14 cellular contexts compared by ENCODE assay signal in the genomic region with DNA sequence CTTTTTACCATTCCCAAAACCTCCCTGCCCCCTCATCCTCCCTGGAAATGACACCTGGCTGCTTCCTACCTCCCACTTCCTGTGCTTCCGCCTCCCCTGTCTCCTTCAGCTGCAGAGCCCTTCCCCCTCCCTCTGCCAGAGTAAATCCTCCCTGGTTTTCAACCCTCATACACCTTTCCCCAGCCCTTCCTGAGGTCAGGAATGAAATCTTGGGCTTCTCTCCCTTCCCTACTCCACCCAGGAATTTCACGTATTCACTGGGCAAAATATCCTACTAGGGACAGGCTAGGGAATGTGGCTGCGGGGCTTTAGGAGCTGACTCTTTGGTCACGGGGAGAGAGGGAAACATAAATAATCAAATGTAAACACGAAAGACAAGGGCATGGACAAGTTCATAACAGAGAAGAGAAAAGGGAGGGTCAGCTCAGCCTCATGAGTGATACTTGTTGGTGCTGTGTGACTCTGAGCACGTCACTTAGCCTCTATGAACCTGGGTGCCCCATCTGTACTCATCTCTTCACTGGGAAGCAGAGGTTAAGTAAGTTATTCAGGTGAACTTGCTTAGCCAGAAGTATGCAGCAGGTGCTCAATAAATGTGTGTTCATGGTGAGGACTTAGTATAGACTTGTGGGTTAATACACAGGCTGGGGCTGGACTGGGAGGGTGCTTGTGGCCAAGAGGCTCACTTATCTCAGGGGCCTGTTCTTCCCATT. TPM values are rescaled to one million over a fixed set of nuclear protein-coding genes. Genes with fewer than 3 reads are reported as not detected.
DNase-seq lines count a peak whose midpoint lies in the region; ATAC-seq and TF ChIP-seq lines count a peak whose summit lies in the region.
"Had no signal": no experiment of that assay in that cellular context is flagged by ENCODE, and none has a peak within 500 bp of the region (broad histone marks: within the 10 kb centered on the region; RNA-seq: fewer than 3 reads in every experiment).

No MANE protein-coding gene starts in this region.

- ATAC-seq in WTC11, result peak; percentile 87

- CTCF ChIA-PET in WTC11 (lab: Charles Lee), result interaction anchor here (0.9 to 1.7 kb wide), 4 partner anchors 11 to 133 kb away, joined by 3 to 10 read pairs (median 4); no protein-coding TSS in a partner anchor

- peak overlapping the region; percentile 69 for H3K4me2 ChIP-seq in BLaER1

- H3K9me3 Mint-ChIP-seq in WTC11, result no peaks in the 10 kb centered on the region

- TF ChIP-seq CTCF in WTC11 (IDR thresholded peaks at IDR 0.05), result no peak

- peak overlapping the region; percentile 97 for H3K27ac Mint-ChIP-seq in WTC11

- H3K4me3 Mint-ChIP-seq in WTC11, result peak overlapping the region; percentile 51
- H3K4me3 Mint-ChIP-seq: CD4-positive, CD25-positive, alpha-beta regulatory T cell had no signal

- DNase-seq in H7 (peak; percentile 70), WTC11 (ENCODE audit: low spot score) (peak; percentile 53), islet precursor cell (peak; percentile 86), CD1c-positive myeloid dendritic cell (ENCODE audit: extremely low spot score) (no peak), midbrain (lab: John Stamatoyannopoulos, UW) (no peak), MV-4-11 (lab: John Stamatoyannopoulos, UW) (no peak), cardiac septum (ENCODE audit: low spot score) (no peak)
- DNase-seq: CD4-positive, CD25-positive, alpha-beta regulatory T cell; heart left ventricle; Karpas-422; NCI-H2029 had no signal

- H3K27ac ChIP-seq in BLaER1, result no peak overlapping the region
- H3K27ac ChIP-seq: prostate gland had no signal

- POLR2A ChIA-PET in WTC11 (lab: Charles Lee), result interaction anchor here (0.7 to 1.6 kb wide), 3 partner anchors 9 to 182 kb away, joined by 3 to 8 read pairs (median 4); a partner anchor contains a TSS

- H3K36me3 ChIP-seq in BLaER1 (no peaks in the 10 kb centered on the region), H7 (replicated peaks; ENCODE audit: control insufficient read depth, insufficient read depth, low read length) (no peaks in the 10 kb centered on the region)
- H3K36me3 ChIP-seq: adrenal gland, heart left ventricle, prostate gland had no signal

- H3K36me3 Mint-ChIP-seq in WTC11, result no peaks in the 10 kb centered on the region
- H3K36me3 Mint-ChIP-seq: CD4-positive, CD25-positive, alpha-beta regulatory T cell had no signal

- H3K9me3 ChIP-seq in BLaER1, result no peaks in the 10 kb centered on the region
- H3K9me3 ChIP-seq: adrenal gland, heart left ventricle, prostate gland had no signal

- H3K4me1 Mint-ChIP-seq in WTC11, result peaks cover 65% of the 10 kb centered on the region

- peaks cover 31% of the 10 kb centered on the region for H3K27me3 ChIP-seq in BLaER1
- no peaks in the 10 kb centered on the region for H3K27me3 ChIP-seq in H7 (ENCODE audit: control insufficient read depth, insufficient read depth, low read length)
- H3K27me3 ChIP-seq: adrenal gland, heart left ventricle had no signal

- peaks cover 40% of the 10 kb centered on the region for H3K4me1 ChIP-seq in BLaER1
- H3K4me1 ChIP-seq: prostate gland had no signal

- H3K4me3 ChIP-seq in BLaER1 (no peak overlapping the region), H7 (ENCODE audit: insufficient read depth, low read depth, low read length) (no peak overlapping the region)
- H3K4me3 ChIP-seq: adrenal gland, heart left ventricle, prostate gland had no signal

- H3K27me3 Mint-ChIP-seq in WTC11 (ENCODE audit: low read depth), result no peaks in the 10 kb centered on the region

- intact Hi-C loops in cardiac septum (cut with DNase I), result no loop called here

- H3K9ac ChIP-seq in BLaER1, result no peak overlapping the region

- H4K20me1 ChIP-seq in BLaER1, result peaks cover 17% of the 10 kb centered on the region

TF ChIP-seq in WTC11, 78 proteins besides CTCF, POLR2A, EP300 and RAD21 (continues in another document):
- TF ChIP-seq TEAD1 (CRISPR knock-in tag; IDR thresholded peaks at IDR 0.05) (peak; percentile 57; the same call in 1 of the 2 replicates), ETV6 (CRISPR knock-in tag; IDR thresholded peaks at IDR 0.05) (peak; percentile 100)
- TF ChIP-seq, protein P1, sequence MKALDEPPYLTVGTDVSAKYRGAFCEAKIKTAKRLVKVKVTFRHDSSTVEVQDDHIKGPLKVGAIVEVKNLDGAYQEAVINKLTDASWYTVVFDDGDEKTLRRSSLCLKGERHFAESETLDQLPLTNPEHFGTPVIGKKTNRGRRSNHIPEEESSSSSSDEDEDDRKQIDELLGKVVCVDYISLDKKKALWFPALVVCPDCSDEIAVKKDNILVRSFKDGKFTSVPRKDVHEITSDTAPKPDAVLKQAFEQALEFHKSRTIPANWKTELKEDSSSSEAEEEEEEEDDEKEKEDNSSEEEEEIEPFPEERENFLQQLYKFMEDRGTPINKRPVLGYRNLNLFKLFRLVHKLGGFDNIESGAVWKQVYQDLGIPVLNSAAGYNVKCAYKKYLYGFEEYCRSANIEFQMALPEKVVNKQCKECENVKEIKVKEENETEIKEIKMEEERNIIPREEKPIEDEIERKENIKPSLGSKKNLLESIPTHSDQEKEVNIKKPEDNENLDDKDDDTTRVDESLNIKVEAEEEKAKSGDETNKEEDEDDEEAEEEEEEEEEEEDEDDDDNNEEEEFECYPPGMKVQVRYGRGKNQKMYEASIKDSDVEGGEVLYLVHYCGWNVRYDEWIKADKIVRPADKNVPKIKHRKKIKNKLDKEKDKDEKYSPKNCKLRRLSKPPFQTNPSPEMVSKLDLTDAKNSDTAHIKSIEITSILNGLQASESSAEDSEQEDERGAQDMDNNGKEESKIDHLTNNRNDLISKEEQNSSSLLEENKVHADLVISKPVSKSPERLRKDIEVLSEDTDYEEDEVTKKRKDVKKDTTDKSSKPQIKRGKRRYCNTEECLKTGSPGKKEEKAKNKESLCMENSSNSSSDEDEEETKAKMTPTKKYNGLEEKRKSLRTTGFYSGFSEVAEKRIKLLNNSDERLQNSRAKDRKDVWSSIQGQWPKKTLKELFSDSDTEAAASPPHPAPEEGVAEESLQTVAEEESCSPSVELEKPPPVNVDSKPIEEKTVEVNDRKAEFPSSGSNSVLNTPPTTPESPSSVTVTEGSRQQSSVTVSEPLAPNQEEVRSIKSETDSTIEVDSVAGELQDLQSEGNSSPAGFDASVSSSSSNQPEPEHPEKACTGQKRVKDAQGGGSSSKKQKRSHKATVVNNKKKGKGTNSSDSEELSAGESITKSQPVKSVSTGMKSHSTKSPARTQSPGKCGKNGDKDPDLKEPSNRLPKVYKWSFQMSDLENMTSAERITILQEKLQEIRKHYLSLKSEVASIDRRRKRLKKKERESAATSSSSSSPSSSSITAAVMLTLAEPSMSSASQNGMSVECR (CRISPR knock-in tag; IDR thresholded peaks at IDR 0.05; ENCODE audit: borderline replicate concordance), result no peak; the same call in 1 of the 2 replicates
- TF ChIP-seq, protein P2, sequence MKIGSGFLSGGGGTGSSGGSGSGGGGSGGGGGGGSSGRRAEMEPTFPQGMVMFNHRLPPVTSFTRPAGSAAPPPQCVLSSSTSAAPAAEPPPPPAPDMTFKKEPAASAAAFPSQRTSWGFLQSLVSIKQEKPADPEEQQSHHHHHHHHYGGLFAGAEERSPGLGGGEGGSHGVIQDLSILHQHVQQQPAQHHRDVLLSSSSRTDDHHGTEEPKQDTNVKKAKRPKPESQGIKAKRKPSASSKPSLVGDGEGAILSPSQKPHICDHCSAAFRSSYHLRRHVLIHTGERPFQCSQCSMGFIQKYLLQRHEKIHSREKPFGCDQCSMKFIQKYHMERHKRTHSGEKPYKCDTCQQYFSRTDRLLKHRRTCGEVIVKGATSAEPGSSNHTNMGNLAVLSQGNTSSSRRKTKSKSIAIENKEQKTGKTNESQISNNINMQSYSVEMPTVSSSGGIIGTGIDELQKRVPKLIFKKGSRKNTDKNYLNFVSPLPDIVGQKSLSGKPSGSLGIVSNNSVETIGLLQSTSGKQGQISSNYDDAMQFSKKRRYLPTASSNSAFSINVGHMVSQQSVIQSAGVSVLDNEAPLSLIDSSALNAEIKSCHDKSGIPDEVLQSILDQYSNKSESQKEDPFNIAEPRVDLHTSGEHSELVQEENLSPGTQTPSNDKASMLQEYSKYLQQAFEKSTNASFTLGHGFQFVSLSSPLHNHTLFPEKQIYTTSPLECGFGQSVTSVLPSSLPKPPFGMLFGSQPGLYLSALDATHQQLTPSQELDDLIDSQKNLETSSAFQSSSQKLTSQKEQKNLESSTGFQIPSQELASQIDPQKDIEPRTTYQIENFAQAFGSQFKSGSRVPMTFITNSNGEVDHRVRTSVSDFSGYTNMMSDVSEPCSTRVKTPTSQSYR (CRISPR knock-in tag; IDR thresholded peaks at IDR 0.05), result peak; percentile 92
- TF ChIP-seq, protein P3, sequence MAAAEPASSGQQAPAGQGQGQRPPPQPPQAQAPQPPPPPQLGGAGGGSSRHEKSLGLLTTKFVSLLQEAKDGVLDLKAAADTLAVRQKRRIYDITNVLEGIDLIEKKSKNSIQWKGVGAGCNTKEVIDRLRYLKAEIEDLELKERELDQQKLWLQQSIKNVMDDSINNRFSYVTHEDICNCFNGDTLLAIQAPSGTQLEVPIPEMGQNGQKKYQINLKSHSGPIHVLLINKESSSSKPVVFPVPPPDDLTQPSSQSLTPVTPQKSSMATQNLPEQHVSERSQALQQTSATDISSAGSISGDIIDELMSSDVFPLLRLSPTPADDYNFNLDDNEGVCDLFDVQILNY (CRISPR knock-in tag; IDR thresholded peaks at IDR 0.05), result no peak

RNA-seq across cellular contexts. Expression of a gene that starts 10.1 kb away (rescaled TPM):
- total RNA-seq in H7 (2014; rRNA removed; shearing (Covaris generic)), result 24.9 and 25.1 TPM in 2 replicates
- total RNA-seq in WTC11 (2021) (31.4 to 55.1 TPM (median 33.1 TPM) in 3 replicates), cardiac septum (29.4 TPM)

Comparison
In these comparisons a context has a peak if more than half of its experiments do, and no peak if none do; other contexts are left out.
1. DNase-seq: peak in H7 (single experiment), WTC11 (single experiment) and islet precursor cell (single experiment); none in CD1c-positive myeloid dendritic cell (single experiment), midbrain (single experiment), MV-4-11 (single experiment) and cardiac septum (single experiment).